Comparison of ENCODE assay signal across 15 cellular contexts in genomic region chrX:87236836-87237235, GRCh38.
DNase-seq lines count a peak whose midpoint lies in the region; ATAC-seq and TF ChIP-seq lines count a peak whose summit lies in the region.
"Had no signal": no experiment of that assay in that cellular context is flagged by ENCODE, and none has a peak within 500 bp of the region (broad histone marks: within the 10 kb centered on the region; RNA-seq: fewer than 3 reads in every experiment).

No MANE protein-coding gene starts in this region.

- H3K4me3 ChIP-seq in testis = no peak overlapping the region
- H3K4me3 ChIP-seq: GM12878, GM23248 had no signal

- ATAC-seq in HG02759 (IDR thresholded peaks at IDR 0.05; ENCODE audit: unreplicated experiment) = no peak
- ATAC-seq: GM12878, HCT116 had no signal

- no peaks in the 10 kb centered on the region for H3K9me3 ChIP-seq in testis
- H3K9me3 ChIP-seq: BE2C had no signal

- 89% methylated on average over 1 of the region's 1 CpG; no CpG with 5 or more reads in 1 of the 2 donors for WGBS in testis, 2 donors

- H3K4me1 ChIP-seq in testis = no peaks in the 10 kb centered on the region
- H3K4me1 ChIP-seq: BE2C had no signal

- TF ChIP-seq POLR2A in testis (IDR thresholded peaks at IDR 0.05) = no peak

- no peaks in the 10 kb centered on the region for H3K36me3 ChIP-seq in testis (ENCODE audit: low read depth, missing control alignments)
- H3K36me3 ChIP-seq: BE2C had no signal

- no peaks in the 10 kb centered on the region for H3K27me3 ChIP-seq in testis
- H3K27me3 ChIP-seq: BE2C had no signal

- no peak for TF ChIP-seq CTCF in testis (IDR thresholded peaks at IDR 0.05)

- DNase-seq in Ammon's horn (ENCODE audit: low spot score) = peak; percentile 67
- peak; percentile 34 for DNase-seq in inferior parietal cortex (ENCODE audit: extremely low spot score)
- DNase-seq in putamen (ENCODE audit: low spot score) = peak; percentile 59
- DNase-seq in NCI-H526 (lab: John Stamatoyannopoulos, UW) = no peak
- no peak for DNase-seq in testis
- DNase-seq: ACHN; BE2C; CD4-positive, alpha-beta memory T cell; DMS79; GM23248 had no signal

- H3K27ac ChIP-seq in angular gyrus (ENCODE audit: low read depth, low read length) (peak overlapping the region; percentile 70), testis (no peak overlapping the region)
- H3K27ac ChIP-seq: C4-2B, GM23248 had no signal

- intact Hi-C loops in testis (cut with DNase I; ENCODE audit: low total_unique reads) = no loop called here

Comparison
In these comparisons a context has a peak if more than half of its experiments do, and no peak if none do; other contexts are left out.
1. DNase-seq: peak in Ammon's horn (single experiment), inferior parietal cortex (single experiment) and putamen (single experiment); none in NCI-H526 (0 of 2) and testis (single experiment).